13 cellular contexts compared by ENCODE assay signal in the genomic region with DNA sequence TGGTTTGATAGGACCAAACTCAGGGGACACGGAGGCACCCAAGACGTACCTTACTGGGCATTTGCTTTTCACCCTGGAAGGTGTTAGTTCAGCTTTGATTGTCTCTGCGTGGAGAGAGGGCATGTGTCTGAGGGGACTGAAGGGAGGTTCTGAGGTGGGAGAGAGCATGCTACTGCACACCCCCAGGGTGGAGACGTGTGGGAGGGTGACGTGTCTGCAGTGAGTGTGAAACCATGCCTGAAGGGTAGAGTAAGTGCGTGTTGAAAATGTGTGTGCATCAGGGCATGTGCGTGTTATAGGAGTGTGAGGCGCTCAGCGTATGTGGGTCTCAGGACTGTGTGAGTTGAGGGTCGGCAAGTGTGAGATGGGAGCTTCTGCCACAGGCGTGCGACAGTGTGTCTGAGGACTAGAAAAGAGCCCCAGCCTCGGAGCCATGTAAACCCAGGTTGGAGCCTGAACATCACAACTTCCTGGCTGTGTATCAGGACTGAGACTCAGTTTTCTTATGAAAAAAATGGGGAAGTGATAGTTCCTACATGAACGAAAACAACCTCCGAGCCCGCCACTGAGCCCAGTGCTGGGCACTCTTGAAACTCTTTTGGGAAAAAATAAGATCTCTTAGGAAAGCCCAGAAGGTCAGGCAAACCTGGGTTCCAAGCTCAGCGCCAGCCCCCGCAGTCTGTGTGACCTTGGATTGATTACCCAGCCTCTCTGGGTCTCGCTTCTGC.
DNase-seq lines count a peak whose midpoint lies in the region; ATAC-seq and TF ChIP-seq lines count a peak whose summit lies in the region.
"Had no signal": no experiment of that assay in that cellular context is flagged by ENCODE, and none has a peak within 500 bp of the region (broad histone marks: within the 10 kb centered on the region; RNA-seq: fewer than 3 reads in every experiment).

No MANE protein-coding gene starts in this region.

- ATAC-seq in GM21390 (IDR thresholded peaks at IDR 0.05; ENCODE audit: unreplicated experiment): peak; percentile 65
- peak; percentile 54 for ATAC-seq in HG03565 (IDR thresholded peaks at IDR 0.05; ENCODE audit: unreplicated experiment)

- TF ChIP-seq CTCF in GM10266 (IDR thresholded peaks at IDR 0.05; ENCODE audit: control insufficient read depth, insufficient read depth, low read depth, missing control alignments): no peak

- DNase-seq in GM10266 (ENCODE audit: extremely low spot score): peak; percentile 39
- DNase-seq in germinal center (ENCODE audit: low spot score): peak; percentile 53
- DNase-seq in NCI-H2029 treated with DMSO at 0.1 percent for 48 hours (lab: John Stamatoyannopoulos, UW): no peak
- DNase-seq in activated CD4-positive, alpha-beta T cell treated with anti-CD3 and anti-CD28 coated beads, Interleukin-2, amount 50 U/mL, for 48 hours: no peak
- DNase-seq in glomerular visceral epithelial cell (ENCODE audit: extremely low spot score): no peak
- DNase-seq in hippocampal formation (lab: John Stamatoyannopoulos, UW): no peak
- DNase-seq: amygdala, NCI-H187, NCI-H526 treated with DMSO at 0.1 percent for 48 hours, substantia nigra, T-helper 9 cell had no signal

Comparison
In these comparisons a context has a peak if more than half of its experiments do, and no peak if none do; other contexts are left out.
1. DNase-seq: peak in GM10266 (single experiment) and germinal center (single experiment); none in NCI-H2029 treated with DMSO at 0.1 percent for 48 hours (single experiment), activated CD4-positive, alpha-beta T cell treated with anti-CD3 and anti-CD28 coated beads, Interleukin-2, amount 50 U/mL, for 48 hours (0 of 2), glomerular visceral epithelial cell (single experiment) and hippocampal formation (0 of 2).